In the genomic region with DNA sequence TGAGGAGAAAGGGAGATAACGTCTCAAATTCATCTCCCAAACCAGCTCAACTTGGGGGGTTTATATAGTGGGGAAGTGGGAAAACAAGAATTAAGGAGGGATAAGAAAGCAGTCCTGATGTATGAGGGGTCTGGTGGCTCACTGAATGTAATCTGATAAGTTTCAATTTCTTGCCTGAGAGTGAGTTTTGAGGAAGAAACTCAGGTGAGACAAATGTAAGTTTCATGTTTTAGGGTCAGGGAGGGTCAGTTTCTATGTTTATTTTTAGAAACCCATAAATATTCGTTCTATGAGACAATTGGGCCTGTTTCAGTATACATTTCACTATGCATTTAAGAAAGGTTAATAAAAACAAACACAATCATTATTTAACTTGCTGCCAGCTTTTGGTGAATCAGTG, we compare ENCODE assay signal across 18 cellular contexts.
DNase-seq lines count a peak whose midpoint lies in the region; ATAC-seq, FAIRE-seq and TF ChIP-seq lines count a peak whose summit lies in the region.
"Had no signal": no experiment of that assay in that cellular context is flagged by ENCODE, and none has a peak within 500 bp of the region (broad histone marks: within the 10 kb centered on the region; RNA-seq: fewer than 3 reads in every experiment).

No MANE protein-coding gene starts in this region.

- H3K27ac Mint-ChIP-seq in T-helper 17 cell (no peak overlapping the region), MCF 10A (ENCODE audit: low read depth, unreplicated experiment) (no peak overlapping the region)
- H3K27ac Mint-ChIP-seq: activated naive CD4-positive, alpha-beta T cell treated with anti-CD3 and anti-CD28 coated beads for 36 hours had no signal

- BruUV-seq in MCF 10A (replicated peaks; lab: Mats Ljungman, UMichigan), result no TSS peak

- no peak for TF ChIP-seq POLR2A in GM12891 (IDR thresholded peaks at IDR 0.05; ENCODE audit: low read depth, low read length)

- H3K27me3 Mint-ChIP-seq in T-helper 17 cell (no peaks in the 10 kb centered on the region), MCF 10A (ENCODE audit: insufficient read depth, unreplicated experiment) (no peaks in the 10 kb centered on the region)

- POLR2A ChIA-PET in MCF 10A (lab: Yijun Ruan, JAX), result no interaction called here

- H3K9me3 ChIP-seq in T-helper 17 cell (ENCODE audit: control insufficient read depth, low read length, poor library complexity, severe bottlenecking), result no peaks in the 10 kb centered on the region
- H3K9me3 ChIP-seq: A549, Caco-2, ovary, upper lobe of left lung had no signal

- no peak overlapping the region for H3K4me3 Mint-ChIP-seq in T-helper 17 cell
- H3K4me3 Mint-ChIP-seq in MCF 10A (ENCODE audit: unreplicated experiment), result no peak overlapping the region
- H3K4me3 Mint-ChIP-seq: activated naive CD4-positive, alpha-beta T cell treated with anti-CD3 and anti-CD28 coated beads for 36 hours had no signal

- intact Hi-C loops in MCF 10A (cut with micrococcal nuclease), result no loop called here

- CTCF ChIA-PET in MCF 10A (lab: Yijun Ruan, JAX), result no interaction called here

- no peaks in the 10 kb centered on the region for H3K9me3 Mint-ChIP-seq in MCF 10A (ENCODE audit: unreplicated experiment)

- peak; percentile 56 for ATAC-seq in GM19452 (IDR thresholded peaks at IDR 0.05; ENCODE audit: unreplicated experiment)
- peak; percentile 56 for ATAC-seq in HG02678 (IDR thresholded peaks at IDR 0.05; ENCODE audit: unreplicated experiment)
- peak; percentile 67 for ATAC-seq in HG03460 (IDR thresholded peaks at IDR 0.05; ENCODE audit: unreplicated experiment)
- no peak for ATAC-seq in T-helper 17 cell
- ATAC-seq: A549 had no signal

- H3K36me3 Mint-ChIP-seq in T-helper 17 cell (ENCODE audit: low read depth), result no peaks in the 10 kb centered on the region
- no peaks in the 10 kb centered on the region for H3K36me3 Mint-ChIP-seq in MCF 10A (ENCODE audit: insufficient read depth, unreplicated experiment)

- no peak for FAIRE-seq in GM12891 (lab: Jason Lieb, UNC)
- FAIRE-seq: A549, endometrium had no signal

- DNase-seq in GM12891 (ENCODE audit: insufficient read length, low spot score), result no peak
- no peak for DNase-seq in T-helper 17 cell
- no peak for DNase-seq in NCI-H82 (lab: John Stamatoyannopoulos, UW)
- DNase-seq in NOMO-1 treated with dmso at 0.1 percent for 144 hours (lab: John Stamatoyannopoulos, UW; ENCODE audit: unreplicated experiment), result no peak
- no peak for DNase-seq in MCF 10A (ENCODE audit: unreplicated experiment)
- DNase-seq: activated naive CD4-positive, alpha-beta T cell treated with anti-CD3 and anti-CD28 coated beads for 36 hours; Caco-2; midbrain; NCI-H146; NCI-H69; ovary; SHP77; upper lobe of left lung had no signal

- no peak for TF ChIP-seq CTCF in MCF 10A (IDR thresholded peaks at IDR 0.05; ENCODE audit: unreplicated experiment)

- H3K4me1 Mint-ChIP-seq in T-helper 17 cell, result no peaks in the 10 kb centered on the region
- no peaks in the 10 kb centered on the region for H3K4me1 Mint-ChIP-seq in MCF 10A (ENCODE audit: insufficient read depth, unreplicated experiment)

TF ChIP-seq in GM12891, 5 proteins besides CTCF, POLR2A, EP300 and RAD21:
- TF ChIP-seq POU2F2 (IDR thresholded peaks at IDR 0.05; ENCODE audit: low read depth, low read length) (no peak), POLR2AphosphoS5 (IDR thresholded peaks at IDR 0.05; ENCODE audit: low read depth, low read length) (no peak), TAF1 (IDR thresholded peaks at IDR 0.05; ENCODE audit: low read depth, low read length) (no peak), SPI1 (IDR thresholded peaks at IDR 0.05; ENCODE audit: low read depth, low read length) (peak; percentile 6; the same call in 1 of the 2 replicates), PAX5 (IDR thresholded peaks at IDR 0.05; ENCODE audit: insufficient read depth, low read length, severe bottlenecking) (no peak)
